ENCODE assay signal across 26 cellular contexts in genomic region chr5:82861705-82862104, GRCh38.
A peak's percentile ranks its signal among the peaks of the same experiment; 100 is the strongest.
DNase-seq lines count a peak whose midpoint lies in the region; ATAC-seq, FAIRE-seq and TF ChIP-seq lines count a peak whose summit lies in the region.
"Had no signal": no experiment of that assay in that cellular context is flagged by ENCODE, and none has a peak within 500 bp of the region (broad histone marks: within the 10 kb centered on the region; RNA-seq: fewer than 3 reads in every experiment).

No MANE protein-coding gene starts in this region.

- no peak for TF ChIP-seq POLR2A in K562 (conservative IDR thresholded peaks at IDR 0.05)

- H3K36me3 Mint-ChIP-seq in neural progenitor cell (no peaks in the 10 kb centered on the region), glutamatergic neuron (ENCODE audit: unreplicated experiment) (no peaks in the 10 kb centered on the region), endothelial cell (ENCODE audit: low read depth, unreplicated experiment) (no peaks in the 10 kb centered on the region)
- H3K36me3 Mint-ChIP-seq: activated naive CD4-positive, alpha-beta T cell treated with anti-CD3 and anti-CD28 coated beads, Interleukin-2, amount 10 ng/mL, durations not matched to agents 7 days and 5 days; CD8-positive, alpha-beta memory T cell had no signal

- FAIRE-seq in K562 (lab: Jason Lieb, UNC): no peak
- FAIRE-seq: kidney had no signal

- H3K4me2 ChIP-seq in K562 (ENCODE audit: insufficient read depth, low read length): no peak overlapping the region
- H3K4me2 ChIP-seq in neural progenitor cell: no peak overlapping the region

- H3K9me3 ChIP-seq in K562 (replicated peaks; ENCODE audit: control insufficient read depth, insufficient read depth, low read depth, low read length): no peaks in the 10 kb centered on the region
- H3K9me3 ChIP-seq in neural progenitor cell (ENCODE audit: low read depth): no peaks in the 10 kb centered on the region
- H3K9me3 ChIP-seq: ascending aorta, tibial artery had no signal

- no TSS peak for BruUV-seq in K562 (replicated peaks; lab: Mats Ljungman, UMichigan)

- H3K9ac ChIP-seq in K562 (ENCODE audit: insufficient read depth in 1 of 2, low read depth in 2 of 2, low read length in 2 of 2) (no peak overlapping the region), neural progenitor cell (no peak overlapping the region)

- in situ Hi-C loops in K562 (cut with MboI): no loop called here

- H4K20me1 ChIP-seq in K562 (replicated peaks; ENCODE audit: control insufficient read depth, insufficient read depth, low read length) (no peaks in the 10 kb centered on the region), neural progenitor cell (ENCODE audit: low read depth) (no peaks in the 10 kb centered on the region)

- peak overlapping the region; percentile 98 for H3K27ac Mint-ChIP-seq in neural progenitor cell
- H3K27ac Mint-ChIP-seq in glutamatergic neuron (ENCODE audit: unreplicated experiment): no peak overlapping the region
- H3K27ac Mint-ChIP-seq in endothelial cell (ENCODE audit: unreplicated experiment): no peak overlapping the region
- H3K27ac Mint-ChIP-seq: activated CD4-positive, alpha-beta T cell treated with anti-CD3 and anti-CD28 coated beads, Interleukin-2, amount 10 ng/mL, durations not matched to agents 24 days and 14 days; activated naive CD4-positive, alpha-beta T cell treated with anti-CD3 and anti-CD28 coated beads, Interleukin-2, amount 10 ng/mL, durations not matched to agents 7 days and 5 days; CD8-positive, alpha-beta memory T cell; stimulated activated naive CD8-positive, alpha-beta T cell treated with anti-CD3 and anti-CD28 coated beads, Interleukin-15, Interleukin-2, amounts not matched to agents 100 ng/mL and 50 ng/mL, for 24 hours; T-helper 2 cell treated with Interferon-gamma antibody and Interleukin-4, amounts not matched to agents 5 μg/mL and 100 μg/mL, for 36 hours had no signal

- H3K27me3 Mint-ChIP-seq in neural progenitor cell (ENCODE audit: insufficient read depth, low read depth) (peaks cover 2% of the 10 kb centered on the region), glutamatergic neuron (ENCODE audit: unreplicated experiment) (peaks cover 3% of the 10 kb centered on the region), endothelial cell (ENCODE audit: unreplicated experiment) (peaks cover 1% of the 10 kb centered on the region)
- H3K27me3 Mint-ChIP-seq: activated CD4-positive, alpha-beta T cell treated with anti-CD3 and anti-CD28 coated beads, Interleukin-2, amount 10 ng/mL, durations not matched to agents 24 days and 14 days; activated naive CD4-positive, alpha-beta T cell treated with anti-CD3 and anti-CD28 coated beads, Interleukin-2, amount 10 ng/mL, durations not matched to agents 7 days and 5 days; stimulated activated naive CD8-positive, alpha-beta T cell treated with anti-CD3 and anti-CD28 coated beads, Interleukin-15, Interleukin-2, amounts not matched to agents 100 ng/mL and 50 ng/mL, for 24 hours had no signal

- TF ChIP-seq CTCF in K562 (IDR thresholded peaks at IDR 0.05 in 2 of 3, conservative IDR thresholded peaks at IDR 0.05 in 1 of 3; ENCODE audit: insufficient read depth in 2 of 3, low read depth in 1 of 3, low read length in 3 of 3) (no peak), fibroblast of the aortic adventitia (IDR thresholded peaks at IDR 0.05; ENCODE audit: insufficient read depth, low read length) (no peak), neural progenitor cell (IDR thresholded peaks at IDR 0.05) (no peak), glutamatergic neuron (IDR thresholded peaks at IDR 0.05; ENCODE audit: partially characterized antibody, unreplicated experiment) (no peak), endothelial cell (IDR thresholded peaks at IDR 0.05; ENCODE audit: unreplicated experiment) (no peak)

- no peak for TF ChIP-seq RAD21 in K562 (CRISPR knock-in tag; conservative IDR thresholded peaks at IDR 0.05 in 1 of 2, IDR thresholded peaks at IDR 0.05 in 1 of 2)

- H3K27me3 ChIP-seq in K562 (ENCODE audit: control insufficient read depth in 2 of 2, insufficient read depth in 2 of 2, low read length in 2 of 2): peaks cover 2 to 3% of the 10 kb centered on the region in 2 experiments; a peak in 1 of 5 replicates
- no peaks in the 10 kb centered on the region for H3K27me3 ChIP-seq in neural progenitor cell
- H3K27me3 ChIP-seq: ascending aorta, tibial artery had no signal

- ATAC-seq in K562: no peak

- H3K79me2 ChIP-seq in K562 (ENCODE audit: control insufficient read depth, insufficient read depth, low read length): no peaks in the 10 kb centered on the region
- H3K79me2 ChIP-seq in neural progenitor cell (ENCODE audit: low read depth): no peaks in the 10 kb centered on the region

- H3K4me3 Mint-ChIP-seq in neural progenitor cell (peak overlapping the region; percentile 61), glutamatergic neuron (ENCODE audit: unreplicated experiment) (no peak overlapping the region), endothelial cell (ENCODE audit: unreplicated experiment) (no peak overlapping the region)
- H3K4me3 Mint-ChIP-seq: activated CD4-positive, alpha-beta T cell treated with anti-CD3 and anti-CD28 coated beads, Interleukin-2, amount 10 ng/mL, durations not matched to agents 24 days and 14 days; activated naive CD4-positive, alpha-beta T cell treated with anti-CD3 and anti-CD28 coated beads, Interleukin-2, amount 10 ng/mL, durations not matched to agents 7 days and 5 days; CD8-positive, alpha-beta memory T cell; stimulated activated naive CD8-positive, alpha-beta T cell treated with anti-CD3 and anti-CD28 coated beads, Interleukin-15, Interleukin-2, amounts not matched to agents 100 ng/mL and 50 ng/mL, for 24 hours; T-helper 2 cell treated with Interferon-gamma antibody and Interleukin-4, amounts not matched to agents 5 μg/mL and 100 μg/mL, for 36 hours had no signal

- H3K36me3 ChIP-seq in K562 (ENCODE audit: control insufficient read depth, insufficient read depth, low read length) (no peaks in the 10 kb centered on the region), neural progenitor cell (no peaks in the 10 kb centered on the region)
- H3K36me3 ChIP-seq: ascending aorta, tibial artery had no signal

- H3K9me3 Mint-ChIP-seq in neural progenitor cell: peaks cover 2% of the 10 kb centered on the region
- no peaks in the 10 kb centered on the region for H3K9me3 Mint-ChIP-seq in glutamatergic neuron (ENCODE audit: unreplicated experiment)
- no peaks in the 10 kb centered on the region for H3K9me3 Mint-ChIP-seq in endothelial cell (ENCODE audit: unreplicated experiment)
- H3K9me3 Mint-ChIP-seq: activated CD4-positive, alpha-beta T cell treated with anti-CD3 and anti-CD28 coated beads, Interleukin-2, amount 10 ng/mL, durations not matched to agents 24 days and 14 days; activated naive CD4-positive, alpha-beta T cell treated with anti-CD3 and anti-CD28 coated beads, Interleukin-2, amount 10 ng/mL, durations not matched to agents 7 days and 5 days; stimulated activated naive CD8-positive, alpha-beta T cell treated with anti-CD3 and anti-CD28 coated beads, Interleukin-15, Interleukin-2, amounts not matched to agents 100 ng/mL and 50 ng/mL, for 24 hours; T-helper 2 cell treated with Interferon-gamma antibody and Interleukin-4, amounts not matched to agents 5 μg/mL and 100 μg/mL, for 36 hours had no signal

- H2AFZ ChIP-seq in K562 (ENCODE audit: low read depth, low read length) (no peak overlapping the region), neural progenitor cell (replicated peaks) (no peak overlapping the region)

- H3K27ac ChIP-seq in K562 (ENCODE audit: extremely low read depth, low read depth, low read length) (no peak overlapping the region), neural progenitor cell (no peak overlapping the region)
- H3K27ac ChIP-seq: ascending aorta, HL-60, tibial artery, VCaP had no signal

- H3K4me1 Mint-ChIP-seq in neural progenitor cell (peaks cover 64% of the 10 kb centered on the region), glutamatergic neuron (ENCODE audit: low read depth, unreplicated experiment) (peaks cover 17% of the 10 kb centered on the region), endothelial cell (ENCODE audit: unreplicated experiment) (no peaks in the 10 kb centered on the region)
- H3K4me1 Mint-ChIP-seq: activated CD4-positive, alpha-beta T cell treated with anti-CD3 and anti-CD28 coated beads, Interleukin-2, amount 10 ng/mL, durations not matched to agents 24 days and 14 days; activated naive CD4-positive, alpha-beta T cell treated with anti-CD3 and anti-CD28 coated beads, Interleukin-2, amount 10 ng/mL, durations not matched to agents 7 days and 5 days; CD8-positive, alpha-beta memory T cell had no signal

- CTCF ChIA-PET in K562 (lab: Yijun Ruan, JAX; ENCODE audit: low intra/inter-chr PET ratio): no interaction called here

- H3F3A ChIP-seq in neural progenitor cell (ENCODE audit: low read depth): peaks cover 36% of the 10 kb centered on the region

- 1% methylated on average over 4 of the region's 4 CpGs for WGBS in K562 (ENCODE audit: insufficient coverage, low coverage, missing lambda C conversion rate)

- H3K9me1 ChIP-seq in K562 (ENCODE audit: control insufficient read depth, insufficient read depth, low read length): no peaks in the 10 kb centered on the region

- DNase-seq in Ammon's horn (ENCODE audit: low spot score) (peak; percentile 12), K562 (ENCODE audit: extremely low read depth in 1 of 4, low spot score in 3 of 4) (no peak), fibroblast of the aortic adventitia (ENCODE audit: low read depth) (peak; percentile 27), neural progenitor cell (ENCODE audit: low spot score) (no peak), NCI-H2107 (lab: John Stamatoyannopoulos, UW) (no peak), glutamatergic neuron (no peak), endothelial cell (ENCODE audit: low spot score) (no peak)
- no peak for DNase-seq in stimulated activated CD4-positive, alpha-beta T cell treated with anti-CD3 and anti-CD28 coated beads, Interleukin-1b, Interleukin-23, amount 100 ng/mL, for 48 hours
- DNase-seq: activated CD4-positive, alpha-beta T cell treated with anti-CD3 and anti-CD28 coated beads, Interleukin-2, amount 10 ng/mL, durations not matched to agents 24 days and 14 days; activated naive CD4-positive, alpha-beta T cell treated with anti-CD3 and anti-CD28 coated beads, Interleukin-2, amount 10 ng/mL, durations not matched to agents 7 days and 5 days; activated T-cell treated with anti-CD3 and anti-CD28 coated beads, Interleukin-2, amount 50 U/mL, for 48 hours; AML-193; CD8-positive, alpha-beta memory T cell; cerebellar nuclear complex; effector CD4-positive, alpha-beta T cell; erythroblast; kidney; NCI-H1105 treated with DMSO at 0.1 percent for 48 hours; NCI-H2029 treated with DMSO at 0.1 percent for 48 hours; NCI-H446 had no signal

- H3K4me3 ChIP-seq in K562 (no peak overlapping the region), fibroblast of the aortic adventitia (ENCODE audit: low read depth, low read length) (no peak overlapping the region), neural progenitor cell (no peak overlapping the region)
- H3K4me3 ChIP-seq: ascending aorta, tibial artery had no signal

- H3K4me1 ChIP-seq in K562 (replicated peaks in 1 of 2; ENCODE audit: control insufficient read depth in 2 of 2, insufficient read depth in 2 of 2, low read length in 2 of 2): no peaks in the 10 kb centered on the region
- H3K4me1 ChIP-seq in neural progenitor cell: peaks cover 60% of the 10 kb centered on the region
- H3K4me1 ChIP-seq: ascending aorta, tibial artery had no signal

- TF ChIP-seq EP300 in K562 (IDR thresholded peaks at IDR 0.05; ENCODE audit: low read length): no peak

- POLR2A ChIA-PET in K562 (lab: Yijun Ruan, JAX): interaction anchor here (0.6 kb wide), 1 partner anchor 452 kb away, joined by 3 read pairs; no protein-coding TSS in a partner anchor

- intact Hi-C loops in K562 (cut with micrococcal nuclease): no loop called here

Comparison
In these comparisons a context has a peak if more than half of its experiments do, and no peak if none do; other contexts are left out.
1. DNase-seq: peak in Ammon's horn (single experiment) and fibroblast of the aortic adventitia (single experiment); none in K562 (0 of 4), neural progenitor cell (single experiment), NCI-H2107 (single experiment), glutamatergic neuron (single experiment), endothelial cell (single experiment) and stimulated activated CD4-positive, alpha-beta T cell treated with anti-CD3 and anti-CD28 coated beads, Interleukin-1b, Interleukin-23, amount 100 ng/mL, for 48 hours (single experiment).